Comparison of ENCODE assay signal across 9 cellular contexts in the genomic region with DNA sequence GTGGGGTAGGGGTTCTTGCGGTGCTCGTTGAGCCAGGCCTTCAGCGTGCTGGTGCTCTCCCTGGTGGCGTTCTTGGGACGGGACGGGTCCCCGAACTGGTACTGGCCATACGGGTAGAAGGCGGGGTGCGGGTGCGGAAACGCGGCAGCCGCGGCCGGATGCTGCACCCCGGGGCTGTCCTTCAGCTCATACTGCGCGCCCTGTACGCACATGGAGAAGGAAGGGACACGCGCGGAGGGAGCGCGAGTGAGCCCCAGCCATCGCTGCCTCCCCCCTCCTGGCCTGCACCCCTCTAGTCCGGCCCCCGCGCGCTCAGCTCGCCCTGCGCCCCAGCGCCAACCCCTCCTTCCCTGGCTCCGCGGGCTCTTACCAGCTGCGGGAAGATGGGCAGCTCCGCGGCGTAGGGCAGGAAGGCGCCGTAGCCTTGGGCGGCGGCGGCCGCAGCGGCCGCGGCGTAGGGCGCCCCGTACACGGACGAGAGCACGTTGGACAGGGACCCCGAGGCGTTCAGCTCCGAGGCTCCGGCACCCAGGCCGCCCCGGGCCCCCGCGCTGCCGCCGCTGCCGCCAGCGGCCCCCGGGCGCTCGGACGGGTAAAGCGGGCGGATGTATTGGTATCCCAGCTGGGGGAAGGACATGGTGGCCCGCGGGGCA. TPM values are rescaled to one million over a fixed set of nuclear protein-coding genes. Genes with fewer than 3 reads are reported as not detected.
DNase-seq lines count a peak whose midpoint lies in the region; ATAC-seq lines count a peak whose summit lies in the region.
"Had no signal": no experiment of that assay in that cellular context is flagged by ENCODE, and none has a peak within 500 bp of the region (broad histone marks: within the 10 kb centered on the region; RNA-seq: fewer than 3 reads in every experiment).

No MANE protein-coding gene starts in this region.

- peaks cover 90% of the 10 kb centered on the region for H3K27me3 Mint-ChIP-seq in central memory CD8-positive, alpha-beta T cell

- peak; percentile 29 for DNase-seq in DMS153 (lab: John Stamatoyannopoulos, UW)
- peak; percentile 48 for DNase-seq in MV-4-11 (lab: John Stamatoyannopoulos, UW)
- no peak for DNase-seq in central memory CD8-positive, alpha-beta T cell (ENCODE audit: low spot score in 2 of 2)
- DNase-seq in mesenteric fat pad (ENCODE audit: low spot score): peak; percentile 86
- DNase-seq in NCI-H2107 treated with DMSO at 0.1 percent for 48 hours (lab: John Stamatoyannopoulos, UW; ENCODE audit: unreplicated experiment): no peak

- no peak overlapping the region for H3K27ac Mint-ChIP-seq in central memory CD8-positive, alpha-beta T cell (ENCODE audit: low read depth)

- ATAC-seq in central memory CD8-positive, alpha-beta T cell (replicated peaks; ENCODE audit: extremely low read depth, poor library complexity, severe bottlenecking): no peak
- ATAC-seq in HG03521 (IDR thresholded peaks at IDR 0.05; ENCODE audit: unreplicated experiment): no peak
- ATAC-seq in GM21737 (IDR thresholded peaks at IDR 0.05; ENCODE audit: unreplicated experiment): no peak
- ATAC-seq in HG03571 (IDR thresholded peaks at IDR 0.05; ENCODE audit: unreplicated experiment): no peak

- H3K36me3 Mint-ChIP-seq in central memory CD8-positive, alpha-beta T cell (ENCODE audit: insufficient read depth): peaks cover 2% of the 10 kb centered on the region
- H3K36me3 Mint-ChIP-seq: IgD-negative memory B cell had no signal

- H3K4me1 Mint-ChIP-seq in central memory CD8-positive, alpha-beta T cell: peaks cover 27% of the 10 kb centered on the region

- H3K9me3 Mint-ChIP-seq in central memory CD8-positive, alpha-beta T cell: no peaks in the 10 kb centered on the region

- H3K4me3 Mint-ChIP-seq in central memory CD8-positive, alpha-beta T cell: peak overlapping the region; percentile 34

RNA-seq across cellular contexts. Expression of a gene that starts 1.0 kb away (rescaled TPM):
- total RNA-seq in mesenteric fat pad: 1.4 TPM

Comparison
In these comparisons a context has a peak if more than half of its experiments do, and no peak if none do; other contexts are left out.
1. DNase-seq: peak in DMS153 (single experiment), MV-4-11 (single experiment) and mesenteric fat pad (single experiment); none in central memory CD8-positive, alpha-beta T cell (0 of 2) and NCI-H2107 treated with DMSO at 0.1 percent for 48 hours (single experiment).